ENCODE assay signal across 1 cellular context in the genomic region with DNA sequence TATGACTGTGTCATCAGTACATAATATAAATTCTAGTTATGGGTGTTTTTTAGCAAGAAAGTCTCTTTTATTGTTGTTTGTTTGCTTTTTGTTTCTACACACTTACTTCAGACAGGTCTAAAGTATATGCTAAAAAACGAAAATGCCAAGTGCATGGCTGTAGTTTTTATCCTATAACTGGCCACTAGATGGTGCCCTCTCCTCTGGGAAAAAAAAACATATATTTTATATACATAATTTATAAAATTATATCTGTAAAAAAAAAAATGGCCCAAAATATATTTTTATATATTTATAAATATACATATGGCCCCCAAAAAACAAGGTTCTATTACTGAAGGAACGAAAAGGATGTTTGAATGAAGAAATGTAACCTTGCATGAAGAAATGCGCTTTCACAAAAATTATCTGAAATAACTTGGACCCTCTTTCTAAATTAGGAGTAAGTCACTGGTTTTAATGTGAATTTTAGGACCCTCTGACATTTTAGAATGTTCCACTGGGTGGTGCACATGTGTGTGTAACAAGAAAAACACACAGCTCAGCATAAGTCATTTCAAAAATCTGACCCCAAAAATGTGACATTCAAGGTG.
TF ChIP-seq lines count a peak whose summit lies in the region.

No MANE protein-coding gene starts in this region.

TF ChIP-seq in HCT116, 20 proteins besides CTCF, POLR2A, EP300 and RAD21 (continued from another document):
- no peak for TF ChIP-seq SRF (IDR thresholded peaks at IDR 0.05; ENCODE audit: low read depth)
